In the genomic region with DNA sequence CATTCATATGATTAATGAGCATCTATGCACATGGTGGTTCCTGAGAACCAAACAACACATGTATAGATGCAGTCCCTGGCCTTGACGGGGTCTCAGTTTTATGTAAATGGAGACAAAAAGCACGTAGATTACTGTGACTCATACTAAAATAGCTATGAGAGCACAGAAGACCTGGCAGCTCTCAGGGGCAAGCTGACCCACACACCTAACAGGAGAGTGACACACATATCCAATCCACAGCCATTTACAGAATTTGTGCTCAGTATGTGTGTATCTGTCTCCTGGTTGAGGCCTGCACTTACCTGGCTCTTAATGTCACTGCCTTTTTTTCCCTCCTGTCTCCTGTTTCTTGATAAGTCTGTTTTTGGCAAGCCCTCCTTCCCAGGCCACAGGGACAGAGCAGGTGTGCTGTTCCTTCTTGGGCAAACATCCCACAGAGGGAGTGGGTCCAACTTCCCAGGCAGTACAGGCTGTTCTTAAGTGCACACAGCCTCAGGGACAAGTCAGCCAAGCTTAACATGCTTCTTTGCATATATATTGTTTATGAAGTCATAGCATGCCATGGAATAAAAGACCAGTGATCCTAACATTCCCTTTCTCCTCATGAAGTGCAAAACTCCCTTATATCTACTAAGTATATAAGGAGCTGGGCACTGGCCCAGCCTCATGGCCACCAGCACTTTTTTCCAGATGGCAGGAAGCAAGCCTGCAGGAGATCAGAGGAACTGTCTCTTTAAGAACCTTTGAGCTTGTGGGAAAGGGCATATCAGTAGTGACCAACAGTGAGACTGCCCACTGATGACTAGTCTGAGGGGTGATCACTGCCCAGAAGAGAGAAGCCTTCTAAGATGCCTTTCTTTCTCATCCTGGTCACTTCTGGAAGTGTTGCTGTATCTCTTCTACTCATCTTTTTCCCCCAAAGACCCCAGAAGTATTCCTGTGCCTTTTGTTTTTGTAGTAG, we compare ENCODE assay signal across 1 cellular context.
TF ChIP-seq lines count a peak whose summit lies in the region.

No MANE protein-coding gene starts in this region.

TF ChIP-seq in H1, 55 proteins besides CTCF, POLR2A, EP300 and RAD21:
- TF ChIP-seq BACH1 (IDR thresholded peaks at IDR 0.05; ENCODE audit: low read length) (no peak), POLR2AphosphoS5 (IDR thresholded peaks at IDR 0.05; ENCODE audit: low read depth, low read length) (no peak), SP1 (IDR thresholded peaks at IDR 0.05; ENCODE audit: low read depth, low read length) (no peak), SAP30 (IDR thresholded peaks at IDR 0.05; ENCODE audit: insufficient read depth, insufficient replicate concordance, low read length) (no peak), ZNF274 (IDR thresholded peaks at IDR 0.05; ENCODE audit: borderline replicate concordance, extremely low read depth, low read length) (no peak), YY1 (IDR thresholded peaks at IDR 0.05; ENCODE audit: low read depth, low read length) (no peak), TCF12 (IDR thresholded peaks at IDR 0.05; ENCODE audit: low read depth, low read length) (no peak), SUZ12 (IDR thresholded peaks at IDR 0.05; ENCODE audit: low read length) (no peak), TAF7 (optimal IDR thresholded peaks at IDR 0.05; ENCODE audit: borderline replicate concordance, low read depth, low read length) (no peak), JUND (IDR thresholded peaks at IDR 0.05; ENCODE audit: low read length) (no peak), EGR1 (IDR thresholded peaks at IDR 0.05; ENCODE audit: borderline replicate concordance, low read depth, low read length) (no peak), RXRA (IDR thresholded peaks at IDR 0.05; ENCODE audit: insufficient read depth, low read depth, low read length) (no peak), BRCA1 (IDR thresholded peaks at IDR 0.05; ENCODE audit: low read depth, low read length) (no peak)
- TF ChIP-seq, protein P1, sequence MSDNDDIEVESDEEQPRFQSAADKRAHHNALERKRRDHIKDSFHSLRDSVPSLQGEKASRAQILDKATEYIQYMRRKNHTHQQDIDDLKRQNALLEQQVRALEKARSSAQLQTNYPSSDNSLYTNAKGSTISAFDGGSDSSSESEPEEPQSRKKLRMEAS (IDR thresholded peaks at IDR 0.05), result no peak
- TF ChIP-seq, protein P2, sequence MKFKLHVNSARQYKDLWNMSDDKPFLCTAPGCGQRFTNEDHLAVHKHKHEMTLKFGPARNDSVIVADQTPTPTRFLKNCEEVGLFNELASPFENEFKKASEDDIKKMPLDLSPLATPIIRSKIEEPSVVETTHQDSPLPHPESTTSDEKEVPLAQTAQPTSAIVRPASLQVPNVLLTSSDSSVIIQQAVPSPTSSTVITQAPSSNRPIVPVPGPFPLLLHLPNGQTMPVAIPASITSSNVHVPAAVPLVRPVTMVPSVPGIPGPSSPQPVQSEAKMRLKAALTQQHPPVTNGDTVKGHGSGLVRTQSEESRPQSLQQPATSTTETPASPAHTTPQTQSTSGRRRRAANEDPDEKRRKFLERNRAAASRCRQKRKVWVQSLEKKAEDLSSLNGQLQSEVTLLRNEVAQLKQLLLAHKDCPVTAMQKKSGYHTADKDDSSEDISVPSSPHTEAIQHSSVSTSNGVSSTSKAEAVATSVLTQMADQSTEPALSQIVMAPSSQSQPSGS (IDR thresholded peaks at IDR 0.05; ENCODE audit: low read length), result no peak
